In genomic region chr7:4168556-4168955, GRCh38 we compare ENCODE assay signal across 17 cellular contexts.
DNase-seq lines count a peak whose midpoint lies in the region; ATAC-seq and TF ChIP-seq lines count a peak whose summit lies in the region.
"Had no signal": no experiment of that assay in that cellular context is flagged by ENCODE, and none has a peak within 500 bp of the region (broad histone marks: within the 10 kb centered on the region; RNA-seq: fewer than 3 reads in every experiment).

No MANE protein-coding gene starts in this region.

- peak overlapping the region; percentile 73 for H3K27ac Mint-ChIP-seq in nephron progenitor cell
- H3K27ac Mint-ChIP-seq in type B pancreatic cell: peak overlapping the region; percentile 20
- H3K27ac Mint-ChIP-seq: B cell; CD8-positive, alpha-beta T cell; HFFc6; IgD-negative memory B cell had no signal

- peaks cover 20% of the 10 kb centered on the region for H3K27me3 Mint-ChIP-seq in nephron progenitor cell (ENCODE audit: low read depth, poor library complexity)
- no peaks in the 10 kb centered on the region for H3K27me3 Mint-ChIP-seq in type B pancreatic cell
- H3K27me3 Mint-ChIP-seq: B cell, IgD-negative memory B cell had no signal

- H3K4me1 ChIP-seq in left ventricle myocardium inferior (no peaks in the 10 kb centered on the region), foreskin keratinocyte (no peaks in the 10 kb centered on the region)
- H3K4me1 ChIP-seq: BLaER1 treated with 17β-estradiol and CSF1 and Interleukin-3, amounts not matched to agents 10 nM and 100 nM had no signal

- H3K4me1 Mint-ChIP-seq in nephron progenitor cell (peaks cover 30% of the 10 kb centered on the region), type B pancreatic cell (ENCODE audit: unreplicated experiment) (peaks cover 17% of the 10 kb centered on the region)
- H3K4me1 Mint-ChIP-seq: B cell, IgD-negative memory B cell had no signal

- DNase-seq in Right ventricle myocardium superior (no peak), left ventricle myocardium inferior (no peak), RPMI8226 (peak; percentile 53), nephron progenitor cell (no peak), type B pancreatic cell (ENCODE audit: extremely low spot score, unreplicated experiment) (no peak), anterior cingulate cortex (lab: John Stamatoyannopoulos, UW) (no peak), A172 (ENCODE audit: low spot score) (no peak), foreskin keratinocyte (no peak)
- DNase-seq: 8988T; Calu3; CD8-positive, alpha-beta T cell; DMS79 treated with DMSO at 0.1 percent for 48 hours; HFFc6 had no signal

- H3K27ac ChIP-seq in left ventricle myocardium inferior (replicated peaks) (no peak overlapping the region), foreskin keratinocyte (no peak overlapping the region)
- H3K27ac ChIP-seq: BLaER1 treated with 17β-estradiol and CSF1 and Interleukin-3, amounts not matched to agents 10 nM and 100 nM had no signal

- H3K27me3 ChIP-seq in left ventricle myocardium inferior (ENCODE audit: low read depth): no peaks in the 10 kb centered on the region
- H3K27me3 ChIP-seq in foreskin keratinocyte: no peaks in the 10 kb centered on the region
- H3K27me3 ChIP-seq: BLaER1 treated with 17β-estradiol and CSF1 and Interleukin-3, amounts not matched to agents 10 nM and 100 nM had no signal

- H3K4me3 ChIP-seq in left ventricle myocardium inferior: no peak overlapping the region
- H3K4me3 ChIP-seq: BLaER1 treated with 17β-estradiol and CSF1 and Interleukin-3, amounts not matched to agents 10 nM and 100 nM; GM12878 had no signal

- no peaks in the 10 kb centered on the region for H3K36me3 ChIP-seq in left ventricle myocardium inferior
- H3K36me3 ChIP-seq: BLaER1 treated with 17β-estradiol and CSF1 and Interleukin-3, amounts not matched to agents 10 nM and 100 nM had no signal

- no peaks in the 10 kb centered on the region for H3K9me3 ChIP-seq in left ventricle myocardium inferior (replicated peaks)
- H3K9me3 ChIP-seq: BLaER1 treated with 17β-estradiol and CSF1 and Interleukin-3, amounts not matched to agents 10 nM and 100 nM had no signal

- H3K4me3 Mint-ChIP-seq in nephron progenitor cell (no peak overlapping the region), type B pancreatic cell (no peak overlapping the region)
- H3K4me3 Mint-ChIP-seq: B cell; CD8-positive, alpha-beta T cell; HFFc6 had no signal

- no peaks in the 10 kb centered on the region for H3K9me3 Mint-ChIP-seq in nephron progenitor cell
- H3K9me3 Mint-ChIP-seq in type B pancreatic cell: no peaks in the 10 kb centered on the region
- H3K9me3 Mint-ChIP-seq: CD8-positive, alpha-beta T cell; IgD-negative memory B cell had no signal

- ATAC-seq in Right ventricle myocardium superior (ENCODE audit: poor library complexity): peak; percentile 39
- no peak for ATAC-seq in foreskin keratinocyte
- ATAC-seq: CD8-positive, alpha-beta T cell; GM12878 had no signal

- TF ChIP-seq CTCF in left ventricle myocardium inferior (IDR thresholded peaks at IDR 0.05; ENCODE audit: borderline replicate concordance): no peak
- TF ChIP-seq CTCF in nephron progenitor cell (IDR thresholded peaks at IDR 0.05): no peak
- TF ChIP-seq CTCF in type B pancreatic cell (conservative IDR thresholded peaks at IDR 0.05): no peak
- TF ChIP-seq CTCF in foreskin keratinocyte (conservative IDR thresholded peaks at IDR 0.05): no peak

- intact Hi-C loops in Right ventricle myocardium superior (cut with DNase I) (no loop called here), left ventricle myocardium inferior (cut with micrococcal nuclease) (no loop called here)

- H3K36me3 Mint-ChIP-seq in nephron progenitor cell (ENCODE audit: low read depth) (no peaks in the 10 kb centered on the region), type B pancreatic cell (no peaks in the 10 kb centered on the region)
- H3K36me3 Mint-ChIP-seq: CD8-positive, alpha-beta T cell had no signal
